Comparison of ENCODE assay signal across 8 cellular contexts in the genomic region with DNA sequence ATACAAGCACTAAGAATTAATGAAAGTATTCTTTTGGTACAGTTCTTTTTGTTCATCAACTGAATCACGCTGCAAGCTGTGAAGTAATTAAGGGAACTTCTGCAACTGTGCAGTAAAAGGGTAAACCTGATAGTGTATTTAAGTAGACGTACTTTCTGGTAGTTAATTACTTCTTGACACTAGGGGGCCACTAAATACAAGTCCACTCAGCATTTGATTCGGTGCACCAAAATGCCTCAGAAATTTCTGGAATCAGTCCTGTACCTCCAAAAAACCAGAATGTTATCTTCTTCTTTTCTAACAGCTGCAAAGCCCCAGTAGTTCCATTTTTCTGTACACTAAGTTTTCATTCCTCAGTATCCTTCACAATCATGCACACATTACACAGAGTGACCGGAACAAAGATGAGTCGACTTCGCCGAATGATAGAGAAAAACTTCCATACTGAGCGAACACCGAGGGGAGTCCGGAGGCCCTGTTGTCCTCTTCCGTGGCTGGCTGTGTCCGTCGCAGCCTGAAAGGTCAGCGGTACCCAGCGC. TPM values are rescaled to one million over a fixed set of nuclear protein-coding genes. Genes with fewer than 3 reads are reported as not detected.
DNase-seq lines count a peak whose midpoint lies in the region; ATAC-seq and TF ChIP-seq lines count a peak whose summit lies in the region.

No MANE protein-coding gene starts in this region.

- H3K36me3 Mint-ChIP-seq in MCF 10A (ENCODE audit: insufficient read depth, unreplicated experiment) (peaks cover 41% of the 10 kb centered on the region), immature natural killer cell (peaks cover 4 to 17% (median 5%) of the 10 kb centered on the region in 3 donors)
- H3K36me3 Mint-ChIP-seq in stimulated activated naive B cell treated with anti-CD40 and anti-IgM and Interleukin-4, amounts not matched to agents 10 μg/mL and 1 μg/mL and 100 μg/mL, for 72 hours, result peaks cover 10 to 19% of the 10 kb centered on the region in 2 donors

- H3K36me3 ChIP-seq in OCI-LY1 (ENCODE audit: insufficient read depth, low read length), result peaks cover 48% of the 10 kb centered on the region

- peak; percentile 40 for DNase-seq in COR-L47 (lab: John Stamatoyannopoulos, UW)
- DNase-seq in MCF 10A (ENCODE audit: unreplicated experiment), result peak; percentile 61
- peak; percentile 40 to 51 (median 43) for DNase-seq in immature natural killer cell
- DNase-seq in stimulated activated naive B cell treated with anti-CD40 and anti-IgM and Interleukin-4, amounts not matched to agents 10 μg/mL and 1 μg/mL and 100 μg/mL, for 72 hours, result peak; percentile 1
- DNase-seq in foreskin melanocyte, result no peak

- BruUV-seq in MCF 10A (replicated peaks; lab: Mats Ljungman, UMichigan), result TSS peak; percentile 61

- H3K27me3 ChIP-seq in OCI-LY1 (ENCODE audit: insufficient read depth, low read length), result no peaks in the 10 kb centered on the region

- CTCF ChIA-PET in MCF 10A (lab: Yijun Ruan, JAX), result interaction anchor here (0.6 to 2.0 kb wide), 21 partner anchors 9 to 1215 kb away, joined by 3 to 11 read pairs (median 3); a partner anchor contains a TSS

- H3K4me1 ChIP-seq in OCI-LY1 (ENCODE audit: insufficient read depth, low read length, severe bottlenecking), result peaks cover 34% of the 10 kb centered on the region

- intact Hi-C loops in MCF 10A (cut with micrococcal nuclease), result loop anchor here (1.0 to 10.0 kb wide), 4 partner anchors 94 to 568 kb away; a partner anchor contains a TSS

- H3K4me3 Mint-ChIP-seq in MCF 10A (ENCODE audit: unreplicated experiment), result peak overlapping the region; percentile 98
- peak overlapping the region; percentile 99 to 100 (median 99) for H3K4me3 Mint-ChIP-seq in immature natural killer cell
- H3K4me3 Mint-ChIP-seq in stimulated activated naive B cell treated with anti-CD40 and anti-IgM and Interleukin-4, amounts not matched to agents 10 μg/mL and 1 μg/mL and 100 μg/mL, for 72 hours, result peak overlapping the region; percentile 99 to 100

- peak overlapping the region; percentile 86 for H3K4me2 ChIP-seq in OCI-LY1 (ENCODE audit: low read length)

- ATAC-seq in GM19025 (IDR thresholded peaks at IDR 0.05; ENCODE audit: low read depth, unreplicated experiment), result peak; percentile 24
- ATAC-seq in HG03280 (IDR thresholded peaks at IDR 0.05; ENCODE audit: unreplicated experiment), result peak; percentile 42
- ATAC-seq in stimulated activated naive B cell treated with anti-CD40 and anti-IgM and Interleukin-4, amounts not matched to agents 10 μg/mL and 1 μg/mL and 100 μg/mL, for 72 hours (replicated peaks), result peak; percentile 62 to 66

- peaks cover 4% of the 10 kb centered on the region; the same call in 1 of the 2 replicates for H3F3A ChIP-seq in OCI-LY1 (ENCODE audit: insufficient read depth, low read length)

- H3K9me3 ChIP-seq in OCI-LY1 (ENCODE audit: low read length), result no peaks in the 10 kb centered on the region

- H3K27me3 Mint-ChIP-seq in MCF 10A (ENCODE audit: insufficient read depth, unreplicated experiment) (no peaks in the 10 kb centered on the region), immature natural killer cell (ENCODE audit: low read depth in 3 of 3) (peaks cover 0 to 3% (median 2%) of the 10 kb centered on the region in 3 donors)
- no peaks in the 10 kb centered on the region for H3K27me3 Mint-ChIP-seq in stimulated activated naive B cell treated with anti-CD40 and anti-IgM and Interleukin-4, amounts not matched to agents 10 μg/mL and 1 μg/mL and 100 μg/mL, for 72 hours

- H4K20me1 ChIP-seq in OCI-LY1 (ENCODE audit: insufficient read depth, low read length), result no peaks in the 10 kb centered on the region; the same call in 1 of the 2 replicates

- peak overlapping the region; percentile 94 for H3K9ac ChIP-seq in OCI-LY1 (ENCODE audit: low read length)

- peak overlapping the region; percentile 92 for H3K27ac Mint-ChIP-seq in MCF 10A (ENCODE audit: low read depth, unreplicated experiment)
- peak overlapping the region; percentile 93 to 98 (median 98) for H3K27ac Mint-ChIP-seq in immature natural killer cell
- peak overlapping the region; percentile 100 for H3K27ac Mint-ChIP-seq in stimulated activated naive B cell treated with anti-CD40 and anti-IgM and Interleukin-4, amounts not matched to agents 10 μg/mL and 1 μg/mL and 100 μg/mL, for 72 hours

- H3K79me2 ChIP-seq in OCI-LY1 (ENCODE audit: insufficient read depth, low read length), result peaks cover 46% of the 10 kb centered on the region

- no peaks in the 10 kb centered on the region for H3K9me3 Mint-ChIP-seq in MCF 10A (ENCODE audit: unreplicated experiment)
- H3K9me3 Mint-ChIP-seq in immature natural killer cell, result no peaks in the 10 kb centered on the region
- no peaks in the 10 kb centered on the region for H3K9me3 Mint-ChIP-seq in stimulated activated naive B cell treated with anti-CD40 and anti-IgM and Interleukin-4, amounts not matched to agents 10 μg/mL and 1 μg/mL and 100 μg/mL, for 72 hours

- H3K9me2 ChIP-seq in OCI-LY1 (ENCODE audit: low read depth, low read length), result no peaks in the 10 kb centered on the region

- POLR2A ChIA-PET in MCF 10A (lab: Yijun Ruan, JAX), result interaction anchor here (0.7 to 2.9 kb wide), 31 partner anchors 8 to 1930 kb away, joined by 3 to 20 read pairs (median 5); a partner anchor contains a TSS

- TF ChIP-seq CTCF in OCI-LY1 (IDR thresholded peaks at IDR 0.05; ENCODE audit: low read length) (peak; percentile 51), MCF 10A (IDR thresholded peaks at IDR 0.05; ENCODE audit: unreplicated experiment) (peak; percentile 51)

- peak overlapping the region; percentile 62 for H3K27ac ChIP-seq in OCI-LY1 (ENCODE audit: low read depth, low read length, poor library complexity, severe bottlenecking)

- peak overlapping the region; percentile 95 for H3K4me3 ChIP-seq in OCI-LY1 (ENCODE audit: low read depth, low read length, poor library complexity, severe bottlenecking)

- H3K4me1 Mint-ChIP-seq in MCF 10A (ENCODE audit: insufficient read depth, unreplicated experiment) (peaks cover 22% of the 10 kb centered on the region), immature natural killer cell (peaks cover 35 to 46% of the 10 kb centered on the region in 2 donors)
- H3K4me1 Mint-ChIP-seq in stimulated activated naive B cell treated with anti-CD40 and anti-IgM and Interleukin-4, amounts not matched to agents 10 μg/mL and 1 μg/mL and 100 μg/mL, for 72 hours, result peaks cover 19 to 34% of the 10 kb centered on the region in 2 donors

- H2AFZ ChIP-seq in OCI-LY1 (ENCODE audit: low read length), result peak overlapping the region; percentile 44; the same call in 1 of the 2 replicates

RNA-seq across cellular contexts. Expression of a gene that starts 0.5 kb away (rescaled TPM):
- 26.4 and 31.9 TPM in 2 replicates for total RNA-seq in MCF 10A (2022)
- 10 to 100 TPM in 1 of 3 donors, 1 to 10 TPM in 2; 7.4 to 13.6 (median 7.5) TPM for polyA plus RNA-seq in immature natural killer cell

RNA-seq across cellular contexts. Expression of a gene that starts 0.6 kb away (rescaled TPM):
- total RNA-seq in MCF 10A (2022), result 84.9 and 106 TPM in 2 replicates
- 10 to 100 TPM; 23.8 to 55.2 (median 39.1) TPM for polyA plus RNA-seq in immature natural killer cell
